ENCODE assay signal across 9 cellular contexts in the genomic region with DNA sequence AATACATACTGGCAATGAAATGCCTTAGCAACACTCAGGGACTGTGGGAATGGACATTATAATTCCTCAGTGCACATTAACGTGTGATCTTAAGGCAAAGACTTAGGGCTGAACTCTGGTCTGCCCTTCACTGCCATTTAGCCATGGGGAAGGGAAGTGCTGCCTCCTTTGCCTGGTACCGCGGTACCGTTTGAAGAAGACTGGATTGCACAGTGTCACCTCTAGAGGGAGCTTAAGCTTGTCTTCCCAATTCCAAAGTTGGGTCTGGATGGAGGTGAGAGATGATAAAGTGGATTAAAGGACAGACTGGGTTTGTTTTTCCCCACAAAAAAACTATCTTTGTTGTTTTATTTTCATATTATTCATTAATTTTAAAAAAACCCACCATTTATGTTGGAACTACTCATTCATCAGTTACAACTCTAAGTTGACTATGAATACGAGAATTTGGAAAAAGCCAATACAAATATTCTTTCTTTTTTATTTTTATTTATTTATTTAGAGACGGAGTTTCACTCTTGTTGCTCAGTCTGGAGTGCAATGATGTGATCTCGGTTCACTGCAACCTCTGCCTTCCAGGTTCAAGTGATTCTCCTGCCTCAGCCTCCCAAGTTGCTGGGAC.
DNase-seq lines count a peak whose midpoint lies in the region; ATAC-seq and TF ChIP-seq lines count a peak whose summit lies in the region.
"Had no signal": no experiment of that assay in that cellular context is flagged by ENCODE, and none has a peak within 500 bp of the region (broad histone marks: within the 10 kb centered on the region; RNA-seq: fewer than 3 reads in every experiment).

No MANE protein-coding gene starts in this region.

- peak; percentile 54 for TF ChIP-seq CTCF in DOHH2 (IDR thresholded peaks at IDR 0.05; ENCODE audit: low read depth, low read length, poor library complexity, severe bottlenecking)

- ATAC-seq in GM21367 (IDR thresholded peaks at IDR 0.05; ENCODE audit: unreplicated experiment) (no peak), GM18873 (IDR thresholded peaks at IDR 0.05; ENCODE audit: low FRiP score, unreplicated experiment) (no peak), GM21447 (IDR thresholded peaks at IDR 0.05; ENCODE audit: unreplicated experiment) (no peak), HG03135 (IDR thresholded peaks at IDR 0.05; ENCODE audit: unreplicated experiment) (no peak)

- H3K4me3 ChIP-seq in DOHH2 (ENCODE audit: low read length): no peak overlapping the region
- H3K4me3 ChIP-seq: SK-N-MC had no signal

- H3K9me2 ChIP-seq in DOHH2 (replicated peaks; ENCODE audit: control insufficient read depth, low read length): no peaks in the 10 kb centered on the region

- H3K9me3 ChIP-seq in DOHH2 (ENCODE audit: control insufficient read depth, insufficient read depth, low read length): no peaks in the 10 kb centered on the region

- H3K4me2 ChIP-seq in DOHH2 (ENCODE audit: low read length): no peak overlapping the region

- H3K27me3 ChIP-seq in DOHH2 (ENCODE audit: control insufficient read depth, low read length): no peaks in the 10 kb centered on the region

- no peak overlapping the region for H3K27ac ChIP-seq in DOHH2 (ENCODE audit: low read depth, low read length)
- H3K27ac ChIP-seq: SK-N-MC had no signal

- DNase-seq in LHCN-M2 (ENCODE audit: low read depth): peak; percentile 21
- DNase-seq in astrocyte of the hippocampus (ENCODE audit: low read depth, low spot score): peak; percentile 17
- peak; percentile 50 for DNase-seq in kidney tubule cell (ENCODE audit: low spot score)

- H3K4me1 ChIP-seq in DOHH2 (ENCODE audit: control insufficient read depth, low read length): no peaks in the 10 kb centered on the region

- no peaks in the 10 kb centered on the region for H4K20me1 ChIP-seq in DOHH2 (ENCODE audit: control insufficient read depth, insufficient read depth, low read depth, low read length)

- no peaks in the 10 kb centered on the region for H3F3A ChIP-seq in DOHH2 (ENCODE audit: control insufficient read depth, insufficient read depth)

- no peaks in the 10 kb centered on the region for H3K36me3 ChIP-seq in DOHH2 (ENCODE audit: control insufficient read depth, low read length)

- H3K79me2 ChIP-seq in DOHH2 (ENCODE audit: control insufficient read depth, low read length): no peaks in the 10 kb centered on the region
